In genomic region chr3:14487086-14487485, GRCh38 we compare ENCODE assay signal across 19 cellular contexts. TPM values are rescaled to one million over a fixed set of nuclear protein-coding genes. Genes with fewer than 3 reads are reported as not detected.
"Had no signal": no experiment of that assay in that cellular context is flagged by ENCODE, and none has a peak within 500 bp of the region (broad histone marks: within the 10 kb centered on the region; RNA-seq: fewer than 3 reads in every experiment).

No MANE protein-coding gene starts in this region.

- H3K27ac Mint-ChIP-seq: activated CD8-positive, alpha-beta T cell treated with anti-CD3 and anti-CD28 coated beads, Interleukin-2, amount 10 ng/mL, durations not matched to agents 7 days and 5 days; activated naive CD4-positive, alpha-beta T cell treated with anti-CD3 and anti-CD28 coated beads for 36 hours had no signal

- H3K4me1 ChIP-seq: left lung, prostate gland, right lobe of liver had no signal

- H3K27me3 ChIP-seq: esophagus muscularis mucosa, hepatocyte, left lung, right lobe of liver, thyroid gland, uterus had no signal

- ATAC-seq: activated CD8-positive, alpha-beta T cell treated with anti-CD3 and anti-CD28 coated beads, Interleukin-2, amount 10 ng/mL, durations not matched to agents 7 days and 5 days; left lung; naive thymus-derived CD8-positive, alpha-beta T cell; right lobe of liver had no signal

- H3K9me3 Mint-ChIP-seq: activated CD4-positive, alpha-beta T cell treated with anti-CD3 and anti-CD28 coated beads, Interleukin-2, amount 10 ng/mL, durations not matched to agents 24 days and 14 days; activated naive CD4-positive, alpha-beta T cell treated with anti-CD3 and anti-CD28 coated beads for 36 hours; naive thymus-derived CD8-positive, alpha-beta T cell had no signal

- H3K36me3 ChIP-seq: prostate gland, right lobe of liver, uterus had no signal

- H3K4me3 Mint-ChIP-seq: activated CD4-positive, alpha-beta T cell treated with anti-CD3 and anti-CD28 coated beads, Interleukin-2, amount 10 ng/mL, durations not matched to agents 24 days and 14 days; activated CD8-positive, alpha-beta T cell treated with anti-CD3 and anti-CD28 coated beads, Interleukin-2, amount 10 ng/mL, durations not matched to agents 7 days and 5 days; activated naive CD4-positive, alpha-beta T cell treated with anti-CD3 and anti-CD28 coated beads for 36 hours; naive thymus-derived CD8-positive, alpha-beta T cell had no signal

- DNase-seq: activated CD4-positive, alpha-beta T cell treated with anti-CD3 and anti-CD28 coated beads, Interleukin-2, amount 10 ng/mL, durations not matched to agents 24 days and 14 days; activated CD4-positive, CD25-positive, alpha-beta regulatory T cell; activated CD8-positive, alpha-beta T cell treated with anti-CD3 and anti-CD28 coated beads, Interleukin-2, amount 10 ng/mL, durations not matched to agents 7 days and 5 days; activated naive CD4-positive, alpha-beta T cell treated with anti-CD3 and anti-CD28 coated beads for 36 hours; central memory CD4-positive, alpha-beta T cell; islet precursor cell; left lung; mesenchymal stem cell; occipital lobe; stimulated activated CD4-positive, alpha-beta T cell treated with anti-CD3 and anti-CD28 coated beads, Interleukin-1b, Interleukin-23, amount 100 ng/mL, for 48 hours; thyroid gland; uterus had no signal

- H3K9me3 ChIP-seq: esophagus muscularis mucosa, left lung, prostate gland, right lobe of liver, thyroid gland, uterus had no signal

- H3K27me3 Mint-ChIP-seq: activated CD4-positive, alpha-beta T cell treated with anti-CD3 and anti-CD28 coated beads, Interleukin-2, amount 10 ng/mL, durations not matched to agents 24 days and 14 days; naive thymus-derived CD8-positive, alpha-beta T cell had no signal

- H3K4me2 ChIP-seq: hepatocyte had no signal

- H3K27ac ChIP-seq: coronary artery, esophagus muscularis mucosa, hepatocyte, left lung, prostate gland, right lobe of liver, thyroid gland had no signal

- H3K4me3 ChIP-seq: coronary artery, esophagus muscularis mucosa, hepatocyte, left lung, prostate gland, right lobe of liver, thyroid gland, uterus had no signal

- H3K79me2 ChIP-seq: hepatocyte had no signal

- H2AFZ ChIP-seq: hepatocyte had no signal

RNA-seq across cellular contexts. Expression of gene GRIP2, which starts 53.1 kb away (rescaled TPM):
- total RNA-seq: activated CD4-positive, alpha-beta T cell treated with anti-CD3 and anti-CD28 coated beads, Interleukin-2, amount 10 ng/mL, durations not matched to agents 24 days and 14 days; activated CD8-positive, alpha-beta T cell treated with anti-CD3 and anti-CD28 coated beads, Interleukin-2, amount 10 ng/mL, durations not matched to agents 7 days and 5 days; activated naive CD4-positive, alpha-beta T cell treated with anti-CD3 and anti-CD28 coated beads for 36 hours; naive thymus-derived CD8-positive, alpha-beta T cell; T-helper 2 cell treated with Interferon-gamma antibody and Interleukin-4, amounts not matched to agents 100 ng/mL and 5 ng/mL, for 36 hours had no signal
- polyA plus RNA-seq: naive thymus-derived CD8-positive, alpha-beta T cell had no signal
